Comparison of ENCODE assay signal across 17 cellular contexts in the genomic region with DNA sequence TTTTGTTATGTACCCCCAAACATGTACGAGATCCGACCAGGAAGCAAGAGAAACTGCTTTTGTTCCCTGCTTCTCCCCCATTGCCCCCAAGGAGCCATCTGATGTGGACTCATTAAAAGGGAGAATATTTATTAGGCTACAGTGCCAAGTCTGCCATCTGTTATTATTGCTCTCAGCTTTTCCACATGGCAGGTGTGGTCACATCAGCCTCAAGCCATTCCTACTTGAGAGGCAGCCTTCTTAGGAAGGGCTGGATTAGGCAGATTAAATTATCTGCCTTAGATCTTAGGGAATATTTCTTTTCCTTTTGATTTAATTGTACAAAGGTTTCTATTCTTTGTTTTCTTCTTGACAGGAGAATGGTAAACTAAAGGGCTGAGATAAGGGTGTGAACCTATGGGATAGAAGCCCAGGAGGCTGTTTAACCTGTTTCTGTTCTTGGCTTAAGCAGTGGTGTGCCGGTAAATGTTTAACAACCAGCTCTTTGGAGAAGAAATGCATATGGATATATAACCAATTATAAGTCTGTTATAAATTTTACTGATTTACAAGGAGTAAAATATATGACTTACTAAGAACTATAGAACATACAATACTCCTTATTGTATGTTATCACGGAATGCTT.
A peak's percentile ranks its signal among the peaks of the same experiment; 100 is the strongest.
DNase-seq lines count a peak whose midpoint lies in the region; ATAC-seq, FAIRE-seq and TF ChIP-seq lines count a peak whose summit lies in the region.
"Had no signal": no experiment of that assay in that cellular context is flagged by ENCODE, and none has a peak within 500 bp of the region (broad histone marks: within the 10 kb centered on the region; RNA-seq: fewer than 3 reads in every experiment).

No MANE protein-coding gene starts in this region.

- H3K9me3 ChIP-seq in osteoblast (ENCODE audit: low read depth, low read length), result no peaks in the 10 kb centered on the region
- H3K9me3 ChIP-seq: lower lobe of right lung, neutrophil, SK-N-SH had no signal

- no peak overlapping the region for H3K4me2 ChIP-seq in osteoblast (ENCODE audit: insufficient read depth, low read length)
- H3K4me2 ChIP-seq: BLaER1 treated with 17β-estradiol and CSF1 and Interleukin-3, amounts not matched to agents 10 nM and 100 nM; SK-N-SH had no signal

- no peak for TF ChIP-seq CTCF in osteoblast (IDR thresholded peaks at IDR 0.05; ENCODE audit: extremely low read depth, low read depth, low read length)

- ATAC-seq in esophagus mucosa, result peak; percentile 70
- ATAC-seq in stimulated activated naive B cell treated with anti-CD40 and anti-IgM and Interleukin-4, amounts not matched to agents 10 μg/mL and 1 μg/mL and 100 μg/mL, for 72 hours (replicated peaks), result no peak
- ATAC-seq: GM12878 had no signal

- peak overlapping the region; percentile 37 for H3K27ac Mint-ChIP-seq in stimulated activated naive B cell treated with anti-CD40 and anti-IgM and Interleukin-4, amounts not matched to agents 10 μg/mL and 1 μg/mL and 100 μg/mL, for 72 hours
- H3K27ac Mint-ChIP-seq: activated T-helper 2 cell treated with anti-CD3 and anti-CD28 coated beads, Interferon-gamma antibody, Interleukin-2, Interleukin-4, amounts not matched to agents 10 μg/mL and 5 μg/mL and 100 μg/mL, durations not matched to agents 14 hours and 24 hours and 36 hours had no signal

- H3K27me3 Mint-ChIP-seq in stimulated activated naive B cell treated with anti-CD40 and anti-IgM and Interleukin-4, amounts not matched to agents 10 μg/mL and 1 μg/mL and 100 μg/mL, for 72 hours, result no peaks in the 10 kb centered on the region

- H3K79me2 ChIP-seq in osteoblast (ENCODE audit: insufficient read depth, low read length), result no peaks in the 10 kb centered on the region

- no peak overlapping the region for H3K27ac ChIP-seq in osteoblast (ENCODE audit: low read depth, low read length)
- H3K27ac ChIP-seq: BLaER1 treated with 17β-estradiol and CSF1 and Interleukin-3, amounts not matched to agents 10 nM and 100 nM; dorsolateral prefrontal cortex; lower lobe of right lung; neutrophil had no signal

- no peak for DNase-seq in GM12892 (ENCODE audit: insufficient read length)
- peak; percentile 77 for DNase-seq in NCI-H524 treated with DMSO at 0.1 percent for 48 hours (lab: John Stamatoyannopoulos, UW)
- DNase-seq in stimulated activated naive B cell treated with anti-CD40 and anti-IgM and Interleukin-4, amounts not matched to agents 10 μg/mL and 1 μg/mL and 100 μg/mL, for 72 hours, result no peak
- DNase-seq in osteoblast (ENCODE audit: insufficient read length, low spot score, missing footprints), result no peak
- DNase-seq in islet precursor cell, result no peak
- DNase-seq in stimulated activated CD4-positive, alpha-beta T cell treated with anti-CD3 and anti-CD28 coated beads, Interleukin-12 subunit alpha, Interleukin-12 subunit beta, amount 100 ng/mL, for 4 hours, result no peak
- DNase-seq: aorta, dorsolateral prefrontal cortex, lower lobe of right lung, NCI-H2081, SK-N-SH had no signal

- no peaks in the 10 kb centered on the region for H3K36me3 Mint-ChIP-seq in stimulated activated naive B cell treated with anti-CD40 and anti-IgM and Interleukin-4, amounts not matched to agents 10 μg/mL and 1 μg/mL and 100 μg/mL, for 72 hours

- no peaks in the 10 kb centered on the region for H3K9me3 Mint-ChIP-seq in stimulated activated naive B cell treated with anti-CD40 and anti-IgM and Interleukin-4, amounts not matched to agents 10 μg/mL and 1 μg/mL and 100 μg/mL, for 72 hours
- H3K9me3 Mint-ChIP-seq: activated T-helper 2 cell treated with anti-CD3 and anti-CD28 coated beads, Interferon-gamma antibody, Interleukin-2, Interleukin-4, amounts not matched to agents 10 μg/mL and 5 μg/mL and 100 μg/mL, durations not matched to agents 14 hours and 24 hours and 36 hours had no signal

- H3K27me3 ChIP-seq in osteoblast (ENCODE audit: insufficient read depth, low read length), result no peaks in the 10 kb centered on the region
- H3K27me3 ChIP-seq: BLaER1 treated with 17β-estradiol and CSF1 and Interleukin-3, amounts not matched to agents 10 nM and 100 nM; dorsolateral prefrontal cortex; neutrophil had no signal

- H3K36me3 ChIP-seq in osteoblast (ENCODE audit: insufficient read depth, low read length), result no peaks in the 10 kb centered on the region
- H3K36me3 ChIP-seq: BLaER1 treated with 17β-estradiol and CSF1 and Interleukin-3, amounts not matched to agents 10 nM and 100 nM; lower lobe of right lung; neutrophil had no signal

- peak; percentile 33 for FAIRE-seq in GM12892 (lab: Jason Lieb, UNC)
- FAIRE-seq: GM12878 had no signal

- H3K4me3 ChIP-seq in osteoblast (ENCODE audit: insufficient read depth, low read length), result no peak overlapping the region
- H3K4me3 ChIP-seq: BLaER1 treated with 17β-estradiol and CSF1 and Interleukin-3, amounts not matched to agents 10 nM and 100 nM; dorsolateral prefrontal cortex; GM12878; lower lobe of right lung; skin epidermis had no signal

- no peak overlapping the region for H2AFZ ChIP-seq in osteoblast (ENCODE audit: low read length)

- peaks cover 23 to 49% of the 10 kb centered on the region in 2 donors for H3K4me1 Mint-ChIP-seq in stimulated activated naive B cell treated with anti-CD40 and anti-IgM and Interleukin-4, amounts not matched to agents 10 μg/mL and 1 μg/mL and 100 μg/mL, for 72 hours

- H3K4me1 ChIP-seq in osteoblast (ENCODE audit: insufficient read depth, low read length), result peaks cover 18% of the 10 kb centered on the region

- no peak for TF ChIP-seq POLR2A in GM12892 (IDR thresholded peaks at IDR 0.05; ENCODE audit: low read depth, low read length)

- H4K20me1 ChIP-seq in osteoblast (ENCODE audit: insufficient read depth, low read length), result no peaks in the 10 kb centered on the region
- H4K20me1 ChIP-seq: BLaER1 treated with 17β-estradiol and CSF1 and Interleukin-3, amounts not matched to agents 10 nM and 100 nM had no signal

- H3K4me3 Mint-ChIP-seq in stimulated activated naive B cell treated with anti-CD40 and anti-IgM and Interleukin-4, amounts not matched to agents 10 μg/mL and 1 μg/mL and 100 μg/mL, for 72 hours, result no peak overlapping the region
